In the genomic region with DNA sequence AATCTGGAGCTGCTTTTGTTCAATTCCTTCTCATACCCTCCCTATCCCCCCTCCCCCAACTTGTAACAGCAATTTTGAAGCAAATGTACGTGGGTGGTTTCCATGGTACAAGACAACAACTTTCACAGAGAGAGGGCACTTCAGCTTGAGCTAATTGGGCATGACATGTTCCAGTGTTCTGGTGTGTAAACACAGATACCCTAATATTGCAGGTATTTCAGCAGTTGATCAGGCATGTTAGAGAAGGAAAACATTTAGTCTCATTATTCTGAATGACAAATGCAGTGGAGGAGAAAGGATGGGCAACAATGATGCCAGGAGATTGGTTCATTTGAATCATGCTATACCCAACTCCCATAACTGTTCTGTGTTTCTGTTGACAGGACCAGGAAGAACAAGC, we compare ENCODE assay signal across 12 cellular contexts.
DNase-seq lines count a peak whose midpoint lies in the region; FAIRE-seq and TF ChIP-seq lines count a peak whose summit lies in the region.
"Had no signal": no experiment of that assay in that cellular context is flagged by ENCODE, and none has a peak within 500 bp of the region (broad histone marks: within the 10 kb centered on the region; RNA-seq: fewer than 3 reads in every experiment).

No MANE protein-coding gene starts in this region.

- H3K27me3 ChIP-seq in BE2C (no peaks in the 10 kb centered on the region), KMS-11 (ENCODE audit: insufficient read depth, low read depth) (no peaks in the 10 kb centered on the region)
- H3K27me3 ChIP-seq: ovary had no signal

- H3K4me2 ChIP-seq in KMS-11 = peak overlapping the region; percentile 10; the same call in 1 of the 2 replicates

- H3K4me3 ChIP-seq in BE2C (ENCODE audit: low read depth, low read length) = no peak overlapping the region
- no peak overlapping the region for H3K4me3 ChIP-seq in KMS-11 (IDR thresholded peaks at IDR 0.05; ENCODE audit: insufficient read depth, low read depth, low read length)
- H3K4me3 ChIP-seq in epithelial cell of proximal tubule (ENCODE audit: low read depth, low read length) = no peak overlapping the region
- H3K4me3 ChIP-seq in kidney (ENCODE audit: low read length in 2 of 2) = no peak overlapping the region
- H3K4me3 ChIP-seq: K562, ovary had no signal

- H3K9ac ChIP-seq in KMS-11 = no peak overlapping the region
- H3K9ac ChIP-seq in kidney (ENCODE audit: low read length in 2 of 2) = no peak overlapping the region

- no peak overlapping the region for H3K27ac Mint-ChIP-seq in mesothelial cell of epicardium
- H3K27ac Mint-ChIP-seq: activated T-helper 1 cell treated with anti-CD3 and anti-CD28 coated beads, Interleukin-12 subunit alpha, Interleukin-12 subunit beta, Interleukin-2, Interleukin-4 antibody, amounts not matched to agents 30 ng/mL and 10 ng/mL and 1 ng/mL, durations not matched to agents 14 hours and 24 hours and 36 hours had no signal

- H3K36me3 ChIP-seq in BE2C (no peaks in the 10 kb centered on the region; the same call in none of the 2 replicates), KMS-11 (ENCODE audit: insufficient read depth) (no peaks in the 10 kb centered on the region), kidney (ENCODE audit: control insufficient read depth in 1 of 2, insufficient read depth in 2 of 2, low read length in 2 of 2) (no peaks in the 10 kb centered on the region)
- H3K36me3 ChIP-seq: ovary had no signal

- TF ChIP-seq CTCF in BE2C (IDR thresholded peaks at IDR 0.05; ENCODE audit: low read depth, low read length) = no peak
- no peak for TF ChIP-seq CTCF in KMS-11 (conservative IDR thresholded peaks at IDR 0.05; ENCODE audit: low read depth, low read length)
- no peak for TF ChIP-seq CTCF in epithelial cell of proximal tubule (conservative IDR thresholded peaks at IDR 0.05; ENCODE audit: low read depth, low read length)
- TF ChIP-seq CTCF in mesothelial cell of epicardium (IDR thresholded peaks at IDR 0.05; ENCODE audit: unreplicated experiment) = no peak
- TF ChIP-seq CTCF in kidney (IDR thresholded peaks at IDR 0.05; ENCODE audit: borderline replicate concordance, extremely low read depth, insufficient read depth) = no peak

- DNase-seq in BE2C (peak; percentile 37), NCI-H2227 treated with DMSO at 0.1 percent for 48 hours (lab: John Stamatoyannopoulos, UW) (peak; percentile 87), epithelial cell of proximal tubule (ENCODE audit: low read depth) (peak; percentile 63), mesothelial cell of epicardium (ENCODE audit: low spot score in 2 of 2, unreplicated experiment in 2 of 2) (no peak), medulla oblongata (ENCODE audit: extremely low spot score) (no peak), kidney (no peak), EL (no peak)
- DNase-seq: activated CD4-positive, alpha-beta T cell treated with anti-CD3 and anti-CD28 coated beads for 4 hours; ovary had no signal

- H3K27ac ChIP-seq in KMS-11 (peak overlapping the region; percentile 16; the same call in 1 of the 2 replicates), kidney (ENCODE audit: low read depth in 2 of 2, low read length in 2 of 2) (no peak overlapping the region)
- H3K27ac ChIP-seq: ovary had no signal

- no peak overlapping the region for H3K4me3 Mint-ChIP-seq in mesothelial cell of epicardium
- H3K4me3 Mint-ChIP-seq: activated T-helper 1 cell treated with anti-CD3 and anti-CD28 coated beads, Interleukin-12 subunit alpha, Interleukin-12 subunit beta, Interleukin-2, Interleukin-4 antibody, amounts not matched to agents 30 ng/mL and 10 ng/mL and 1 ng/mL, durations not matched to agents 14 hours and 24 hours and 36 hours had no signal

- H3K79me2 ChIP-seq in KMS-11 (ENCODE audit: insufficient read depth, low read depth) = no peaks in the 10 kb centered on the region

- no peaks in the 10 kb centered on the region for H3K9me3 ChIP-seq in BE2C
- H3K9me3 ChIP-seq in kidney (ENCODE audit: control insufficient read depth in 1 of 2, low read length in 2 of 2) = no peaks in the 10 kb centered on the region
- H3K9me3 ChIP-seq: ovary had no signal

- no peaks in the 10 kb centered on the region for H4K20me1 ChIP-seq in KMS-11 (ENCODE audit: insufficient read depth)

- no peaks in the 10 kb centered on the region for H3K9me3 Mint-ChIP-seq in mesothelial cell of epicardium
- H3K9me3 Mint-ChIP-seq: activated T-helper 1 cell treated with anti-CD3 and anti-CD28 coated beads, Interleukin-12 subunit alpha, Interleukin-12 subunit beta, Interleukin-2, Interleukin-4 antibody, amounts not matched to agents 30 ng/mL and 10 ng/mL and 1 ng/mL, durations not matched to agents 14 hours and 24 hours and 36 hours had no signal

- H3K4me1 ChIP-seq in BE2C (peaks cover 9% of the 10 kb centered on the region), KMS-11 (ENCODE audit: low read depth, poor library complexity, severe bottlenecking) (peaks cover 11% of the 10 kb centered on the region), kidney (ENCODE audit: control insufficient read depth in 1 of 2, insufficient read depth in 1 of 2, low read depth in 1 of 2, low read length in 2 of 2) (no peaks in the 10 kb centered on the region)

- FAIRE-seq in kidney (lab: Jason Lieb, UNC) = no peak
- FAIRE-seq: K562 had no signal

- peaks cover 8% of the 10 kb centered on the region for H3K4me1 Mint-ChIP-seq in mesothelial cell of epicardium

- intact Hi-C loops in kidney (cut with DNase I) = no loop called here

- H2AFZ ChIP-seq in KMS-11 (ENCODE audit: low read depth) = no peak overlapping the region

- H3K27me3 Mint-ChIP-seq in mesothelial cell of epicardium (ENCODE audit: low read depth) = no peaks in the 10 kb centered on the region

- no peaks in the 10 kb centered on the region for H3K36me3 Mint-ChIP-seq in mesothelial cell of epicardium

Comparison
In these comparisons a context has a peak if more than half of its experiments do, and no peak if none do; other contexts are left out.
1. DNase-seq: peak in BE2C (single experiment), NCI-H2227 treated with DMSO at 0.1 percent for 48 hours (single experiment) and epithelial cell of proximal tubule (single experiment); none in mesothelial cell of epicardium (0 of 2), medulla oblongata (single experiment), kidney (single experiment) and EL (single experiment).